ENCODE assay signal across 1 cellular context in genomic region chr9:133512253-133513213, GRCh38.
TF ChIP-seq lines count a peak whose summit lies in the region.

No MANE protein-coding gene starts in this region.

TF ChIP-seq in K562, 482 proteins besides CTCF, POLR2A, EP300 and RAD21:
- no peak for TF ChIP-seq TFAM (CRISPR knock-in tag; conservative IDR thresholded peaks at IDR 0.05)
- TF ChIP-seq MYBL2 (IDR thresholded peaks at IDR 0.05; ENCODE audit: low read depth): no peak
- TF ChIP-seq MYBL2 (CRISPR knock-in tag; IDR thresholded peaks at IDR 0.05; ENCODE audit: borderline replicate concordance): 0 out of 2 replicates have a peak, but pooled peaks have one; percentile 62
- TF ChIP-seq KDM1A (IDR thresholded peaks at IDR 0.05): peak in 1 of 2 experiments; percentile 49; a peak in 1 of 4 replicates
- TF ChIP-seq MAX (CRISPR knock-in tag; IDR thresholded peaks at IDR 0.05): peak; percentile 30
- TF ChIP-seq GMEB1 (CRISPR knock-in tag; IDR thresholded peaks at IDR 0.05): no peak
- TF ChIP-seq IRF2 (CRISPR knock-in tag; IDR thresholded peaks at IDR 0.05): peak; percentile 37; the same call in 1 of the 2 replicates
TF ChIP-seq in K562: peak in this region for 4.
